17 cellular contexts compared by ENCODE assay signal in genomic region chr15:64568765-64569164, GRCh38.
DNase-seq lines count a peak whose midpoint lies in the region; ATAC-seq lines count a peak whose summit lies in the region.
"Had no signal": no experiment of that assay in that cellular context is flagged by ENCODE, and none has a peak within 500 bp of the region (broad histone marks: within the 10 kb centered on the region; RNA-seq: fewer than 3 reads in every experiment).

No MANE protein-coding gene starts in this region.

- CTCF ChIA-PET in activated naive CD4-positive, alpha-beta T cell treated with anti-CD3 and anti-CD28 coated beads, Interleukin-2, amount 10 ng/mL, durations not matched to agents 7 days and 5 days (lab: Charles Lee) = interaction anchor here (1.3 to 1.6 kb wide), 2 partner anchors 83 to 84 kb away, joined by 3 to 4 read pairs; no protein-coding TSS in a partner anchor
- CTCF ChIA-PET in T-cell (lab: Charles Lee) = interaction anchor here (0.6 kb wide), 3 partner anchors 51 to 1269 kb away, joined by 3 read pairs; no protein-coding TSS in a partner anchor

- H3K27me3 Mint-ChIP-seq in activated naive CD4-positive, alpha-beta T cell treated with anti-CD3 and anti-CD28 coated beads, Interleukin-2, amount 10 ng/mL, durations not matched to agents 7 days and 5 days = no peaks in the 10 kb centered on the region
- H3K27me3 Mint-ChIP-seq in T-cell = no peaks in the 10 kb centered on the region
- H3K27me3 Mint-ChIP-seq in effector memory CD8-positive, alpha-beta T cell = no peaks in the 10 kb centered on the region

- H3K4me3 Mint-ChIP-seq in activated naive CD4-positive, alpha-beta T cell treated with anti-CD3 and anti-CD28 coated beads, Interleukin-2, amount 10 ng/mL, durations not matched to agents 7 days and 5 days = no peak overlapping the region
- no peak overlapping the region for H3K4me3 Mint-ChIP-seq in T-cell
- no peak overlapping the region for H3K4me3 Mint-ChIP-seq in effector memory CD8-positive, alpha-beta T cell

- POLR2A ChIA-PET in T-cell (lab: Charles Lee) = interaction anchor here in 1 of 2 donors (0.5 kb wide), 1 partner anchor 34 kb away, joined by 7 read pairs; no protein-coding TSS in a partner anchor

- peak; percentile 56 to 82 for ATAC-seq in activated naive CD4-positive, alpha-beta T cell treated with anti-CD3 and anti-CD28 coated beads, Interleukin-2, amount 50 U/mL, for 72 hours
- peak in 2 of 4 experiments; percentile 40 to 55 for ATAC-seq in T-cell (replicated peaks in 1 of 4)
- ATAC-seq in effector memory CD8-positive, alpha-beta T cell (replicated peaks) = peak; percentile 45
- no peak for ATAC-seq in GM18870 (IDR thresholded peaks at IDR 0.05; ENCODE audit: unreplicated experiment)
- no peak for ATAC-seq in HG03045 (IDR thresholded peaks at IDR 0.05; ENCODE audit: unreplicated experiment)

- peaks cover 43% of the 10 kb centered on the region for H3K4me1 Mint-ChIP-seq in activated naive CD4-positive, alpha-beta T cell treated with anti-CD3 and anti-CD28 coated beads, Interleukin-2, amount 10 ng/mL, durations not matched to agents 7 days and 5 days
- peaks cover 62 to 74% (median 70%) of the 10 kb centered on the region in 3 donors for H3K4me1 Mint-ChIP-seq in T-cell
- peaks cover 30 to 52% of the 10 kb centered on the region in 2 donors for H3K4me1 Mint-ChIP-seq in effector memory CD8-positive, alpha-beta T cell (ENCODE audit: low read depth in 2 of 2)

- DNase-seq in activated naive CD4-positive, alpha-beta T cell treated with anti-CD3 and anti-CD28 coated beads, Interleukin-2, amount 50 U/mL, for 72 hours (ENCODE audit: low spot score in 2 of 2) = no peak
- DNase-seq in activated naive CD4-positive, alpha-beta T cell treated with anti-CD3 and anti-CD28 coated beads, Interleukin-2, amount 10 ng/mL, durations not matched to agents 7 days and 5 days = no peak
- DNase-seq in T-cell (no peak), superior temporal gyrus (ENCODE audit: extremely low spot score) (peak; percentile 9), SIG-M5 (lab: John Stamatoyannopoulos, UW) (no peak)
- no peak for DNase-seq in effector memory CD8-positive, alpha-beta T cell
- DNase-seq: dermis blood vessel endothelial cell; esophagus squamous epithelium; GF-D8; head of caudate nucleus; mesenchymal stem cell; NCI-H2107; NCI-H774; retina; stimulated activated CD4-positive, alpha-beta T cell treated with anti-CD3 and anti-CD28 coated beads, Interleukin-15, amount 100 ng/mL, for 24 hours had no signal

- H3K9me3 Mint-ChIP-seq in activated naive CD4-positive, alpha-beta T cell treated with anti-CD3 and anti-CD28 coated beads, Interleukin-2, amount 50 U/mL, for 72 hours = peaks cover 0 to 3% of the 10 kb centered on the region in 2 donors
- no peaks in the 10 kb centered on the region for H3K9me3 Mint-ChIP-seq in activated naive CD4-positive, alpha-beta T cell treated with anti-CD3 and anti-CD28 coated beads, Interleukin-2, amount 10 ng/mL, durations not matched to agents 7 days and 5 days
- H3K9me3 Mint-ChIP-seq in T-cell = no peaks in the 10 kb centered on the region
- H3K9me3 Mint-ChIP-seq in effector memory CD8-positive, alpha-beta T cell = no peaks in the 10 kb centered on the region

- H3K27ac Mint-ChIP-seq in activated naive CD4-positive, alpha-beta T cell treated with anti-CD3 and anti-CD28 coated beads, Interleukin-2, amount 50 U/mL, for 72 hours = peak overlapping the region in 1 of 2 donors; percentile 59
- no peak overlapping the region for H3K27ac Mint-ChIP-seq in activated naive CD4-positive, alpha-beta T cell treated with anti-CD3 and anti-CD28 coated beads, Interleukin-2, amount 10 ng/mL, durations not matched to agents 7 days and 5 days
- peak overlapping the region; percentile 81 to 89 for H3K27ac Mint-ChIP-seq in T-cell
- H3K27ac Mint-ChIP-seq in effector memory CD8-positive, alpha-beta T cell = peak overlapping the region; percentile 17 to 54

- H3K36me3 Mint-ChIP-seq in activated naive CD4-positive, alpha-beta T cell treated with anti-CD3 and anti-CD28 coated beads, Interleukin-2, amount 50 U/mL, for 72 hours = peaks cover 6 to 23% of the 10 kb centered on the region in 2 donors
- peaks cover 32% of the 10 kb centered on the region for H3K36me3 Mint-ChIP-seq in activated naive CD4-positive, alpha-beta T cell treated with anti-CD3 and anti-CD28 coated beads, Interleukin-2, amount 10 ng/mL, durations not matched to agents 7 days and 5 days
- peaks cover 16% of the 10 kb centered on the region for H3K36me3 Mint-ChIP-seq in T-cell
- H3K36me3 Mint-ChIP-seq in effector memory CD8-positive, alpha-beta T cell (ENCODE audit: insufficient read depth) = peaks cover 14% of the 10 kb centered on the region

Comparison
In these comparisons a context has a peak if more than half of its experiments do, and no peak if none do; other contexts are left out.
1. ATAC-seq: peak in activated naive CD4-positive, alpha-beta T cell treated with anti-CD3 and anti-CD28 coated beads, Interleukin-2, amount 50 U/mL, for 72 hours (2 of 2) and effector memory CD8-positive, alpha-beta T cell (single experiment); none in GM18870 (single experiment) and HG03045 (single experiment).